ENCODE assay signal across 17 cellular contexts in the genomic region with DNA sequence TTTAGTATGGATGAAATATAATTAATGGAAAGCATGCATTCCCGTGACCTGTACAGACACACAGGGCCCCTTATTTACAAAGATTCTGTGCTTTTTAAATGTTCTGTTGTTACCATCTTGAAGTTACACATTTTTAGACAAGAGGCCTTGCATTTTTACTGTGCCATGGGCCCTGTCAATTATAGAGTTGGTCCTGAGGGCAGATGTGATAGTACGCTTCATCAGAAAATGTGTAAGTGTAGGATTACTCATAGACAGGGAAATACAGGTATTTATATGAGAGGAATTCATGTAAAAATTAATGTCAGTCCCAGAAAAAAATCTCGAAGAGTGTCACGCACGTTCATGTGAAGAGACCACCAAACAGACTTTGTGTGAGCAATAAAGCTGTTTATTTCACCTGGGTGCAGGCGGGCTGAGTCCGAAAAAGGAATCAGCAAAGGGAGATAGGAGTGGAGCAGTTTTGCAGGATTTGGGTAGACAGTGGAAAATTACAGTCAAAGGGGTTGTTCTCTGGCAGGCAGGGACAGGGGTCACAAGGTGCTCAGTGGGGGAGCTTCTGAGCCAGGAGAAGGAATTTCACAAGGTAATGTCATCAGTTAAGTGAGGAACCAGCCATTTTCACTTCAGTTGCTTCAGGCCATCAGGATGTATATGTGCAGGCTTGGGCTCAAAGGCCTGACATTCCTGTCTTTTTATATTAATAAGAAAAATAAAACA. TPM values are rescaled to one million over a fixed set of nuclear protein-coding genes. Genes with fewer than 3 reads are reported as not detected.
DNase-seq lines count a peak whose midpoint lies in the region; ATAC-seq and TF ChIP-seq lines count a peak whose summit lies in the region.
"Had no signal": no experiment of that assay in that cellular context is flagged by ENCODE, and none has a peak within 500 bp of the region (broad histone marks: within the 10 kb centered on the region; RNA-seq: fewer than 3 reads in every experiment).

No MANE protein-coding gene starts in this region.

- DNase-seq in PC-3, result peak; percentile 28
- no peak for DNase-seq in smooth muscle cell (lab: John Stamatoyannopoulos, UW; ENCODE audit: unreplicated experiment)
- DNase-seq in SKM-1 (lab: John Stamatoyannopoulos, UW; ENCODE audit: unreplicated experiment), result no peak
- DNase-seq in central memory CD4-positive, alpha-beta T cell, result no peak
- DNase-seq: Caco-2; CD4-positive, CD25-positive, alpha-beta regulatory T cell; EL; KG1; NCI-H1092 treated with DMSO at 0.1 percent for 48 hours; NCI-H2081 treated with DMSO at 0.1 percent for 48 hours; NCI-H510A treated with DMSO at 0.1 percent for 48 hours; SIG-M5 had no signal

- H3K27me3 ChIP-seq in PC-3 (ENCODE audit: low read length) (no peaks in the 10 kb centered on the region), iPS-18a (ENCODE audit: control insufficient read depth, insufficient read depth, low read length) (no peaks in the 10 kb centered on the region), smooth muscle cell (ENCODE audit: low read depth) (no peaks in the 10 kb centered on the region)

- H3K9me3 ChIP-seq in HEK293 (ENCODE audit: control insufficient read depth, insufficient read depth, low read depth, low read length) (no peaks in the 10 kb centered on the region), PC-3 (ENCODE audit: low read length) (no peaks in the 10 kb centered on the region), iPS-18a (ENCODE audit: control insufficient read depth, low read depth, low read length) (no peaks in the 10 kb centered on the region), smooth muscle cell (replicated peaks; ENCODE audit: low read depth) (no peaks in the 10 kb centered on the region)
- H3K9me3 ChIP-seq: Caco-2, HAP-1 had no signal

- ATAC-seq in PC-3, result peak; percentile 34; the same call in 1 of the 2 replicates
- ATAC-seq in GM18517 (IDR thresholded peaks at IDR 0.05; ENCODE audit: unreplicated experiment), result no peak

- no TSS peak for BruUV-seq in PC-3 (replicated peaks; lab: Mats Ljungman, UMichigan)

- no peaks in the 10 kb centered on the region for H3K9me2 ChIP-seq in PC-3 (replicated peaks; ENCODE audit: low read length)

- H3K4me2 ChIP-seq in PC-3 (ENCODE audit: low read length), result peak overlapping the region; percentile 23; the same call in 1 of the 2 replicates
- H3K4me2 ChIP-seq in smooth muscle cell, result peak overlapping the region; percentile 67

- H2AFZ ChIP-seq in PC-3 (ENCODE audit: low read length) (no peak overlapping the region), smooth muscle cell (ENCODE audit: low read depth) (no peak overlapping the region)

- H4K20me1 ChIP-seq in PC-3 (ENCODE audit: low read length) (no peaks in the 10 kb centered on the region), smooth muscle cell (ENCODE audit: low read depth) (no peaks in the 10 kb centered on the region)

- peaks cover 17% of the 10 kb centered on the region for H3K4me1 ChIP-seq in HEK293 (ENCODE audit: control insufficient read depth, insufficient read depth, low read length)
- H3K4me1 ChIP-seq in PC-3 (ENCODE audit: insufficient read depth, low read length), result peaks cover 30% of the 10 kb centered on the region
- H3K4me1 ChIP-seq in iPS-18a (ENCODE audit: control insufficient read depth, low read depth, low read length), result peaks cover 37% of the 10 kb centered on the region
- H3K4me1 ChIP-seq in smooth muscle cell (ENCODE audit: low read depth), result peaks cover 22% of the 10 kb centered on the region
- H3K4me1 ChIP-seq: Caco-2 had no signal

- H3K27ac ChIP-seq in HEK293 (ENCODE audit: extremely low read depth, low read depth, low read length) (no peak overlapping the region), PC-3 (ENCODE audit: low read length) (no peak overlapping the region), iPS-18a (ENCODE audit: low read length) (no peak overlapping the region), smooth muscle cell (ENCODE audit: low read depth) (no peak overlapping the region)
- H3K27ac ChIP-seq: HL-60 had no signal

- intact Hi-C loops in PC-3 (cut with micrococcal nuclease), result no loop called here

- CTCF ChIA-PET in HEK293 (lab: Yijun Ruan, JAX) (no interaction called here), PC-3 (lab: Charles Lee) (no interaction called here)

- H3F3A ChIP-seq in PC-3 (ENCODE audit: low read length, unreplicated experiment) (no peaks in the 10 kb centered on the region), smooth muscle cell (ENCODE audit: low read depth) (peaks cover 17% of the 10 kb centered on the region)

- 86% methylated on average over 7 of the region's 7 CpGs for WGBS in smooth muscle cell (ENCODE audit: low lambda C conversion rate)

- POLR2A ChIA-PET in HEK293 (lab: Yijun Ruan, JAX), result interaction anchor here (0.9 kb wide), 1 partner anchor 30 kb away, joined by 3 read pairs; the partner anchor contains the start of gene MALT1
- POLR2A ChIA-PET in PC-3 (lab: Charles Lee; ENCODE audit: unreplicated experiment), result no interaction called here

- H3K36me3 ChIP-seq in HEK293 (ENCODE audit: control insufficient read depth in 2 of 2, insufficient read depth in 1 of 2, low read length in 2 of 2), result no peaks in the 10 kb centered on the region
- no peaks in the 10 kb centered on the region for H3K36me3 ChIP-seq in PC-3 (ENCODE audit: low read depth, low read length)
- no peaks in the 10 kb centered on the region for H3K36me3 ChIP-seq in iPS-18a (ENCODE audit: control insufficient read depth, low read depth, low read length)
- H3K36me3 ChIP-seq in smooth muscle cell (ENCODE audit: low read depth), result no peaks in the 10 kb centered on the region
- H3K36me3 ChIP-seq: HAP-1 had no signal

- no peak overlapping the region for H3K9ac ChIP-seq in PC-3 (ENCODE audit: low read length)
- H3K9ac ChIP-seq in iPS-18a (ENCODE audit: low read length), result peak overlapping the region; percentile 2
- H3K9ac ChIP-seq in smooth muscle cell (ENCODE audit: low read depth), result no peak overlapping the region

- TF ChIP-seq CTCF in HEK293 (tag by site-specific recombination; IDR thresholded peaks at IDR 0.05) (no peak), PC-3 (conservative IDR thresholded peaks at IDR 0.05; ENCODE audit: low read depth, low read length) (no peak), smooth muscle cell (IDR thresholded peaks at IDR 0.05; ENCODE audit: borderline replicate concordance, insufficient read depth, poor library complexity, severe bottlenecking) (no peak)

- H3K4me3 ChIP-seq in HEK293 (ENCODE audit: low read depth, low read length) (no peak overlapping the region), PC-3 (ENCODE audit: low read length) (no peak overlapping the region), iPS-18a (ENCODE audit: low read length) (peak overlapping the region; percentile 29), smooth muscle cell (no peak overlapping the region)
- H3K4me3 ChIP-seq: HAP-1 had no signal

- H3K79me2 ChIP-seq in PC-3 (ENCODE audit: low read length), result no peaks in the 10 kb centered on the region
- H3K79me2 ChIP-seq in smooth muscle cell (ENCODE audit: low read depth), result no peaks in the 10 kb centered on the region

TF ChIP-seq in HEK293, 187 proteins besides CTCF, POLR2A, EP300 and RAD21:
- TF ChIP-seq, protein P1, sequence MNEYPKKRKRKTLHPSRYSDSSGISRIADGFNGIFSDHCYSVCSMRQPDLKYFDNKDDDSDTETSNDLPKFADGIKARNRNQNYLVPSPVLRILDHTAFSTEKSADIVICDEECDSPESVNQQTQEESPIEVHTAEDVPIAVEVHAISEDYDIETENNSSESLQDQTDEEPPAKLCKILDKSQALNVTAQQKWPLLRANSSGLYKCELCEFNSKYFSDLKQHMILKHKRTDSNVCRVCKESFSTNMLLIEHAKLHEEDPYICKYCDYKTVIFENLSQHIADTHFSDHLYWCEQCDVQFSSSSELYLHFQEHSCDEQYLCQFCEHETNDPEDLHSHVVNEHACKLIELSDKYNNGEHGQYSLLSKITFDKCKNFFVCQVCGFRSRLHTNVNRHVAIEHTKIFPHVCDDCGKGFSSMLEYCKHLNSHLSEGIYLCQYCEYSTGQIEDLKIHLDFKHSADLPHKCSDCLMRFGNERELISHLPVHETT (tag by site-specific recombination; IDR thresholded peaks at IDR 0.05), result no peak
- peak; percentile 88 for TF ChIP-seq GLIS1 (tag by site-specific recombination; IDR thresholded peaks at IDR 0.05)
TF ChIP-seq in HEK293: peak in this region for 1.

RNA-seq across cellular contexts. Expression of gene ALPK2, which starts 12.2 kb away (rescaled TPM):
- 0.04 TPM in 1 of 2 replicates, not detected in the other for total RNA-seq in PC-3 (2014; rRNA removed)
- 39.0 and 42.1 TPM in 2 replicates for total RNA-seq in smooth muscle cell
- polyA plus RNA-seq in smooth muscle cell, result 9.3 and 13.2 TPM in 2 replicates
- polyA plus RNA-seq: CD4-positive, CD25-positive, alpha-beta regulatory T cell had no signal

RNA-seq across cellular contexts. Expression of gene MALT1, which starts 30.2 kb away (rescaled TPM):
- 24.2 and 26.3 TPM in 2 replicates for total RNA-seq in PC-3 (2014; rRNA removed)
- total RNA-seq in smooth muscle cell, result 39.2 and 42.2 TPM in 2 replicates
- 12.4 and 12.9 TPM in 2 replicates for polyA plus RNA-seq in smooth muscle cell

Comparison
In these comparisons a context has a peak if more than half of its experiments do, and no peak if none do; other contexts are left out.
1. RNA of gene ALPK2, which starts 12.2 kb away (total RNA-seq): 39.0 to 42.1 TPM in smooth muscle cell; 0.04 TPM in PC-3; every median in the first group is over 10 times any median in the second.